ENCODE assay signal across 8 cellular contexts in the genomic region with DNA sequence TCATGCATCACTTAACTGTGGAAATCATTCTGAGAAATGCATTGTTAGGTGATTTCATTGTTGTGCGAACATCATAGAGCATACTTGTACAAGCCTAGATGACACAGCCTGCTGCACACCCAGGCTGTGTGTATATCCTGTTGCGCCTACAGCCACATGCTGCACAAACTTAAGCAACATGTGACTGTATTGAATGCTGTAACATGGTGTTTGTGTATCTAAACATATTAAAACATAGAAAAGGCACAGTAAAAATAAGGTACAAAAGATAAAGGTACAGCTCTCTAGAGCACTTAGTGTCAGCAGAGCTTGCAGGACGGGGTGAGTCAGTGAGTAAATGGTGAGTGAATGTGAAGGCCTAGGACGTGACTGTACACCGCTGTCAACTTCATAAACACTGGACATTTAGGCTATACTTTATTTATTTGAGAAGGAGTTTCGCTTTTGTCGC. TPM values are rescaled to one million over a fixed set of nuclear protein-coding genes. Genes with fewer than 3 reads are reported as not detected.
DNase-seq lines count a peak whose midpoint lies in the region; ATAC-seq and TF ChIP-seq lines count a peak whose summit lies in the region.

No MANE protein-coding gene starts in this region.

- H3K4me3 ChIP-seq in naive thymus-derived CD4-positive, alpha-beta T cell (ENCODE audit: low read length), result no peak overlapping the region

- peaks cover 65% of the 10 kb centered on the region for H3K4me1 Mint-ChIP-seq in CD4-positive, alpha-beta T cell (ENCODE audit: low read depth)
- peaks cover 76% of the 10 kb centered on the region for H3K4me1 Mint-ChIP-seq in brain
- H3K4me1 Mint-ChIP-seq in naive thymus-derived CD4-positive, alpha-beta T cell, result peaks cover 53 to 70% (median 66%) of the 10 kb centered on the region in 7 donors

- H3K9me3 ChIP-seq in CD4-positive, alpha-beta T cell (ENCODE audit: control insufficient read depth, low read length), result no peaks in the 10 kb centered on the region
- no peaks in the 10 kb centered on the region for H3K9me3 ChIP-seq in naive thymus-derived CD4-positive, alpha-beta T cell (ENCODE audit: control insufficient read depth in 2 of 3, low read length in 3 of 3)

- CTCF ChIA-PET in CD4-positive, alpha-beta T cell (lab: Charles Lee), result no interaction called here
- CTCF ChIA-PET in naive thymus-derived CD4-positive, alpha-beta T cell (lab: Charles Lee), result interaction anchor here (0.5 kb wide), 1 partner anchor 572 kb away, joined by 3 read pairs; no protein-coding TSS in a partner anchor

- H3K36me3 ChIP-seq in naive thymus-derived CD4-positive, alpha-beta T cell (ENCODE audit: control insufficient read depth in 2 of 3, insufficient read depth in 3 of 3, low read length in 3 of 3), result no peaks in the 10 kb centered on the region

- H3K36me3 Mint-ChIP-seq in CD4-positive, alpha-beta T cell (ENCODE audit: low read depth), result peaks cover 5% of the 10 kb centered on the region
- H3K36me3 Mint-ChIP-seq in brain, result peaks cover 27% of the 10 kb centered on the region
- peaks cover 0 to 12% (median 2%) of the 10 kb centered on the region in 5 donors for H3K36me3 Mint-ChIP-seq in naive thymus-derived CD4-positive, alpha-beta T cell

- no peak overlapping the region for H3K27ac ChIP-seq in CD4-positive, alpha-beta T cell (ENCODE audit: low read depth, low read length)
- no peak overlapping the region for H3K27ac ChIP-seq in naive thymus-derived CD4-positive, alpha-beta T cell (ENCODE audit: low read depth, low read length)

- DNase-seq in CD4-positive, alpha-beta T cell, result no peak
- DNase-seq in M059J (ENCODE audit: low read depth) (peak; percentile 88), ureter (ENCODE audit: low spot score) (no peak), SKM-1 treated with dmso at 0.1 percent for 144 hours (lab: John Stamatoyannopoulos, UW; ENCODE audit: unreplicated experiment) (no peak), NCI-H128 (lab: John Stamatoyannopoulos, UW; ENCODE audit: unreplicated experiment) (no peak)
- no peak for DNase-seq in naive thymus-derived CD4-positive, alpha-beta T cell

- H3K4me3 Mint-ChIP-seq in CD4-positive, alpha-beta T cell, result peak overlapping the region; percentile 42
- peak overlapping the region in 1 of 5 experiments; percentile 47 for H3K4me3 Mint-ChIP-seq in brain
- H3K4me3 Mint-ChIP-seq in naive thymus-derived CD4-positive, alpha-beta T cell, result peak overlapping the region in 7 of 10 donors; percentile 27 to 64 (median 45)

- H3K27me3 ChIP-seq in CD4-positive, alpha-beta T cell (ENCODE audit: control insufficient read depth, insufficient read depth, low read length), result no peaks in the 10 kb centered on the region
- H3K27me3 ChIP-seq in naive thymus-derived CD4-positive, alpha-beta T cell (ENCODE audit: control insufficient read depth in 2 of 2, insufficient read depth in 2 of 2, low read length in 2 of 2), result no peaks in the 10 kb centered on the region

- no peaks in the 10 kb centered on the region for H3K9me3 Mint-ChIP-seq in CD4-positive, alpha-beta T cell
- H3K9me3 Mint-ChIP-seq in brain, result no peaks in the 10 kb centered on the region
- no peaks in the 10 kb centered on the region for H3K9me3 Mint-ChIP-seq in naive thymus-derived CD4-positive, alpha-beta T cell

- intact Hi-C loops in CD4-positive, alpha-beta T cell (cut with DNase I, micrococcal nuclease), result no loop called here
- intact Hi-C loops in naive thymus-derived CD4-positive, alpha-beta T cell (cut with micrococcal nuclease), result no loop called here

- H3K4me1 ChIP-seq in naive thymus-derived CD4-positive, alpha-beta T cell (ENCODE audit: control insufficient read depth in 2 of 2, insufficient read depth in 2 of 2, low read length in 2 of 2), result peaks cover 16 to 27% of the 10 kb centered on the region in 2 donors

- peak; percentile 42 for ATAC-seq in CD4-positive, alpha-beta T cell (ENCODE audit: poor library complexity)
- ATAC-seq in naive thymus-derived CD4-positive, alpha-beta T cell, result no peak
- ATAC-seq in HG03280 (IDR thresholded peaks at IDR 0.05; ENCODE audit: unreplicated experiment), result no peak

- H3K27me3 Mint-ChIP-seq in CD4-positive, alpha-beta T cell, result no peaks in the 10 kb centered on the region
- H3K27me3 Mint-ChIP-seq in brain, result no peaks in the 10 kb centered on the region
- no peaks in the 10 kb centered on the region for H3K27me3 Mint-ChIP-seq in naive thymus-derived CD4-positive, alpha-beta T cell

- POLR2A ChIA-PET in CD4-positive, alpha-beta T cell (lab: Charles Lee), result no interaction called here
- POLR2A ChIA-PET in naive thymus-derived CD4-positive, alpha-beta T cell (lab: Charles Lee), result no interaction called here

- TF ChIP-seq CTCF in CD4-positive, alpha-beta T cell (IDR thresholded peaks at IDR 0.05), result no peak
- TF ChIP-seq CTCF in brain (conservative IDR thresholded peaks at IDR 0.05), result no peak

- peak overlapping the region; percentile 45 for H3K27ac Mint-ChIP-seq in CD4-positive, alpha-beta T cell
- H3K27ac Mint-ChIP-seq in brain, result peak overlapping the region in 4 of 5 experiments; percentile 69 to 91 (median 86)
- peak overlapping the region in 6 of 9 donors; percentile 32 to 81 (median 48) for H3K27ac Mint-ChIP-seq in naive thymus-derived CD4-positive, alpha-beta T cell

RNA-seq across cellular contexts. Expression of a gene that starts 11.9 kb away (rescaled TPM):
- 10 to 100 TPM; 32.5 to 33.7 TPM for total RNA-seq in CD4-positive, alpha-beta T cell
- total RNA-seq in M059J (2014; rRNA removed; shearing (Covaris generic)), result 21.4 and 30.7 TPM in 2 replicates
- polyA plus RNA-seq in brain (ENCODE audit: insufficient read depth, low read depth, low replicate concordance), result 44.0 TPM
- 10 to 100 TPM; 36.5 to 67.1 (median 48.4) TPM for total RNA-seq in naive thymus-derived CD4-positive, alpha-beta T cell
- 1 to 10 TPM; 4.2 to 4.8 TPM for polyA plus RNA-seq in naive thymus-derived CD4-positive, alpha-beta T cell
- 67.2 TPM for total RNA-seq in ureter
